1 cellular context compared by ENCODE assay signal in the genomic region with DNA sequence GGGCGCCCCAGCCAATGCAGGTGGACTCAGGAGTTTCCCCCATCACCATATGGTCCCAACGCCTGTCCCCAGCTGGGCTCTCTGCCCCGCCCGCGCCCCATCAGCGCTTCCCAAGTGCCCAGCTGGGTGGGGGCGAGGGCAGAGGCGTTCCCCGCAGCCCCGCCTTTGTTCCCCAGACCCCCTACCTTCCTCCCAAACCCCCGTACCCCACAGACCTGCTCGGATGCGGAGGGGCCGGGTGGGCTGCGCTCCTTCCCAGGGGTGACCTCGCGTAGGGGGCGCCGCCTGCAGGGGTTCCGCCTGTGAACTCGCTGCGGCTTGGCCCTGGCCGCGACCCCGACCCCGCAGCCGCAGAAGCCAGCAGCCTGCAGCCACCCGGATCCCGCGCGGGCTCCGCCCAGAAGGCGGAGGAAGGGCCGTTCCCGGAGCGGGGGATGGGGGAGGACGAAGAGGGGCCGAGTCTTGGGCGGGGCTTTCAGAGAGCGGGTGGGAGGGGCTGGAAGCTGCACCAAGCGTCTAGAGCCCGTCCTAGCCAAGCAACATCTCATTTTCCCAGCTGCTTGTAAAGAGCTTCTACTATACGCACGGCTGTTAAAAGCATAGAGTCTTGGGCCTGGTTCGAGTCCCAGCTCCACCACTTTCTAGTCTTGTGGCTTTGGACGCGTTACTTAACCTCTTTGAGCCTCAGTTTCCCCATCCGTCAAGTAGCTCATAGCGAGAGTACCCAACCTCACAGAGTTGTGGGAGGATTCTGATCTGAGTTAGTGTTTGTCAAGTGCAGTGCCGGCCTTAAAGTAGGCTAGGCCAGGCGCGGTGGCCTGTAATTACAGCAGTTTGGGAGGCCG.
A peak's percentile ranks its signal among the peaks of the same experiment; 100 is the strongest.
TF ChIP-seq lines count a peak whose summit lies in the region.

Gene RAB3D, minus strand, starts transcription at position 404 of the 845 bp plus-strand sequence. CDS start 2,258 bp downstream, outside the sequence.

TF ChIP-seq in HepG2, 621 proteins besides CTCF, POLR2A, EP300 and RAD21 (continued from another document and continues in another):
- TF ChIP-seq, protein P1, sequence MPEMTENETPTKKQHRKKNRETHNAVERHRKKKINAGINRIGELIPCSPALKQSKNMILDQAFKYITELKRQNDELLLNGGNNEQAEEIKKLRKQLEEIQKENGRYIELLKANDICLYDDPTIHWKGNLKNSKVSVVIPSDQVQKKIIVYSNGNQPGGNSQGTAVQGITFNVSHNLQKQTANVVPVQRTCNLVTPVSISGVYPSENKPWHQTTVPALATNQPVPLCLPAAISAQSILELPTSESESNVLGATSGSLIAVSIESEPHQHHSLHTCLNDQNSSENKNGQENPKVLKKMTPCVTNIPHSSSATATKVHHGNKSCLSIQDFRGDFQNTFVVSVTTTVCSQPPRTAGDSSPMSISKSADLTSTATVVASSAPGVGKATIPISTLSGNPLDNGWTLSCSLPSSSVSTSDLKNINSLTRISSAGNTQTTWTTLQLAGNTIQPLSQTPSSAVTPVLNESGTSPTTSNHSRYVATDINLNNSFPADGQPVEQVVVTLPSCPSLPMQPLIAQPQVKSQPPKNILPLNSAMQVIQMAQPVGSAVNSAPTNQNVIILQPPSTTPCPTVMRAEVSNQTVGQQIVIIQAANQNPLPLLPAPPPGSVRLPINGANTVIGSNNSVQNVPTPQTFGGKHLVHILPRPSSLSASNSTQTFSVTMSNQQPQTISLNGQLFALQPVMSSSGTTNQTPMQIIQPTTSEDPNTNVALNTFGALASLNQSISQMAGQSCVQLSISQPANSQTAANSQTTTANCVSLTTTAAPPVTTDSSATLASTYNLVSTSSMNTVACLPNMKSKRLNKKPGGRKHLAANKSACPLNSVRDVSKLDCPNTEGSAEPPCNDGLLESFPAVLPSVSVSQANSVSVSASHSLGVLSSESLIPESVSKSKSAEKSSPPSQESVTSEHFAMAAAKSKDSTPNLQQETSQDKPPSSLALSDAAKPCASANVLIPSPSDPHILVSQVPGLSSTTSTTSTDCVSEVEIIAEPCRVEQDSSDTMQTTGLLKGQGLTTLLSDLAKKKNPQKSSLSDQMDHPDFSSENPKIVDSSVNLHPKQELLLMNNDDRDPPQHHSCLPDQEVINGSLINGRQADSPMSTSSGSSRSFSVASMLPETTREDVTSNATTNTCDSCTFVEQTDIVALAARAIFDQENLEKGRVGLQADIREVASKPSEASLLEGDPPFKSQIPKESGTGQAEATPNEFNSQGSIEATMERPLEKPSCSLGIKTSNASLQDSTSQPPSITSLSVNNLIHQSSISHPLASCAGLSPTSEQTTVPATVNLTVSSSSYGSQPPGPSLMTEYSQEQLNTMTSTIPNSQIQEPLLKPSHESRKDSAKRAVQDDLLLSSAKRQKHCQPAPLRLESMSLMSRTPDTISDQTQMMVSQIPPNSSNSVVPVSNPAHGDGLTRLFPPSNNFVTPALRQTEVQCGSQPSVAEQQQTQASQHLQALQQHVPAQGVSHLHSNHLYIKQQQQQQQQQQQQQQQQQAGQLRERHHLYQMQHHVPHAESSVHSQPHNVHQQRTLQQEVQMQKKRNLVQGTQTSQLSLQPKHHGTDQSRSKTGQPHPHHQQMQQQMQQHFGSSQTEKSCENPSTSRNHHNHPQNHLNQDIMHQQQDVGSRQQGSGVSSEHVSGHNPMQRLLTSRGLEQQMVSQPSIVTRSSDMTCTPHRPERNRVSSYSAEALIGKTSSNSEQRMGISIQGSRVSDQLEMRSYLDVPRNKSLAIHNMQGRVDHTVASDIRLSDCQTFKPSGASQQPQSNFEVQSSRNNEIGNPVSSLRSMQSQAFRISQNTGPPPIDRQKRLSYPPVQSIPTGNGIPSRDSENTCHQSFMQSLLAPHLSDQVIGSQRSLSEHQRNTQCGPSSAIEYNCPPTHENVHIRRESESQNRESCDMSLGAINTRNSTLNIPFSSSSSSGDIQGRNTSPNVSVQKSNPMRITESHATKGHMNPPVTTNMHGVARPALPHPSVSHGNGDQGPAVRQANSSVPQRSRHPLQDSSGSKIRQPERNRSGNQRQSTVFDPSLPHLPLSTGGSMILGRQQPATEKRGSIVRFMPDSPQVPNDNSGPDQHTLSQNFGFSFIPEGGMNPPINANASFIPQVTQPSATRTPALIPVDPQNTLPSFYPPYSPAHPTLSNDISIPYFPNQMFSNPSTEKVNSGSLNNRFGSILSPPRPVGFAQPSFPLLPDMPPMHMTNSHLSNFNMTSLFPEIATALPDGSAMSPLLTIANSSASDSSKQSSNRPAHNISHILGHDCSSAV (CRISPR knock-in tag; IDR thresholded peaks at IDR 0.05; ENCODE audit: borderline replicate concordance): no peak
- TF ChIP-seq SMC3 (IDR thresholded peaks at IDR 0.05; ENCODE audit: low read length) (no peak), SNAI1 (CRISPR knock-in tag; IDR thresholded peaks at IDR 0.05; ENCODE audit: borderline replicate concordance) (no peak), XRCC5 (optimal IDR thresholded peaks at IDR 0.05; ENCODE audit: low read length) (no peak), KAT8 (CRISPR knock-in tag; IDR thresholded peaks at IDR 0.05) (0 out of 2 replicates have a peak, but pooled peaks have one; percentile 12), NCOA1 (CRISPR knock-in tag; IDR thresholded peaks at IDR 0.05) (no peak), ZNF564 (CRISPR knock-in tag; IDR thresholded peaks at IDR 0.05) (no peak), HNRNPK (IDR thresholded peaks at IDR 0.05; ENCODE audit: low read depth, low read length, poor library complexity, severe bottlenecking) (peak; percentile 96), ZNF124 (CRISPR knock-in tag; IDR thresholded peaks at IDR 0.05) (no peak), ZNF441 (CRISPR knock-in tag; IDR thresholded peaks at IDR 0.05; ENCODE audit: borderline replicate concordance) (no peak), ZNF207 (IDR thresholded peaks at IDR 0.05; ENCODE audit: borderline replicate concordance) (no peak), ZNF552 (CRISPR knock-in tag; IDR thresholded peaks at IDR 0.05; ENCODE audit: borderline replicate concordance) (no peak), ZNF615 (CRISPR knock-in tag; IDR thresholded peaks at IDR 0.05; ENCODE audit: borderline replicate concordance) (no peak), ZNF276 (CRISPR knock-in tag; IDR thresholded peaks at IDR 0.05; ENCODE audit: low read depth) (no peak), TP53 (CRISPR knock-in tag; conservative IDR thresholded peaks at IDR 0.05) (no peak), SIX1 (CRISPR knock-in tag; IDR thresholded peaks at IDR 0.05; ENCODE audit: borderline replicate concordance) (no peak), ZNF704 (CRISPR knock-in tag; IDR thresholded peaks at IDR 0.05; ENCODE audit: borderline replicate concordance) (no peak), AGO2 (optimal IDR thresholded peaks at IDR 0.05; ENCODE audit: low read depth, low read length) (peak; percentile 18), SMAD9 (CRISPR knock-in tag; IDR thresholded peaks at IDR 0.05) (no peak), RORA (CRISPR knock-in tag; IDR thresholded peaks at IDR 0.05) (no peak), ZSCAN25 (CRISPR knock-in tag; IDR thresholded peaks at IDR 0.05) (no peak), ZNF772 (CRISPR knock-in tag; IDR thresholded peaks at IDR 0.05) (no peak), ZNF337 (CRISPR knock-in tag; IDR thresholded peaks at IDR 0.05; ENCODE audit: borderline replicate concordance, low read depth) (no peak), TCF7L2 (IDR thresholded peaks at IDR 0.05; ENCODE audit: low read depth, low read length) (no peak), MTF2 (CRISPR knock-in tag; IDR thresholded peaks at IDR 0.05; ENCODE audit: borderline replicate concordance) (no peak), BRCA1 (CRISPR knock-in tag; IDR thresholded peaks at IDR 0.05) (no peak), ZNF550 (CRISPR knock-in tag; IDR thresholded peaks at IDR 0.05; ENCODE audit: borderline replicate concordance) (no peak), HNRNPLL (IDR thresholded peaks at IDR 0.05; ENCODE audit: low read depth, low read length, poor library complexity, severe bottlenecking) (peak; percentile 71), ZC3H13 (CRISPR knock-in tag; IDR thresholded peaks at IDR 0.05) (no peak)
- TF ChIP-seq, protein P2, sequence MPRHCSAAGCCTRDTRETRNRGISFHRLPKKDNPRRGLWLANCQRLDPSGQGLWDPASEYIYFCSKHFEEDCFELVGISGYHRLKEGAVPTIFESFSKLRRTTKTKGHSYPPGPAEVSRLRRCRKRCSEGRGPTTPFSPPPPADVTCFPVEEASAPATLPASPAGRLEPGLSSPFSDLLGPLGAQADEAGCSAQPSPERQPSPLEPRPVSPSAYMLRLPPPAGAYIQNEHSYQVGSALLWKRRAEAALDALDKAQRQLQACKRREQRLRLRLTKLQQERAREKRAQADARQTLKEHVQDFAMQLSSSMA (CRISPR knock-in tag; IDR thresholded peaks at IDR 0.05): no peak
- TF ChIP-seq, protein P3, sequence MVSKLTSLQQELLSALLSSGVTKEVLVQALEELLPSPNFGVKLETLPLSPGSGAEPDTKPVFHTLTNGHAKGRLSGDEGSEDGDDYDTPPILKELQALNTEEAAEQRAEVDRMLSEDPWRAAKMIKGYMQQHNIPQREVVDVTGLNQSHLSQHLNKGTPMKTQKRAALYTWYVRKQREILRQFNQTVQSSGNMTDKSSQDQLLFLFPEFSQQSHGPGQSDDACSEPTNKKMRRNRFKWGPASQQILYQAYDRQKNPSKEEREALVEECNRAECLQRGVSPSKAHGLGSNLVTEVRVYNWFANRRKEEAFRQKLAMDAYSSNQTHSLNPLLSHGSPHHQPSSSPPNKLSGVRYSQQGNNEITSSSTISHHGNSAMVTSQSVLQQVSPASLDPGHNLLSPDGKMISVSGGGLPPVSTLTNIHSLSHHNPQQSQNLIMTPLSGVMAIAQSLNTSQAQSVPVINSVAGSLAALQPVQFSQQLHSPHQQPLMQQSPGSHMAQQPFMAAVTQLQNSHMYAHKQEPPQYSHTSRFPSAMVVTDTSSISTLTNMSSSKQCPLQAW (CRISPR knock-in tag; IDR thresholded peaks at IDR 0.05): 0 out of 2 replicates have a peak, but pooled peaks have one; percentile 24
- TF ChIP-seq, protein P4, sequence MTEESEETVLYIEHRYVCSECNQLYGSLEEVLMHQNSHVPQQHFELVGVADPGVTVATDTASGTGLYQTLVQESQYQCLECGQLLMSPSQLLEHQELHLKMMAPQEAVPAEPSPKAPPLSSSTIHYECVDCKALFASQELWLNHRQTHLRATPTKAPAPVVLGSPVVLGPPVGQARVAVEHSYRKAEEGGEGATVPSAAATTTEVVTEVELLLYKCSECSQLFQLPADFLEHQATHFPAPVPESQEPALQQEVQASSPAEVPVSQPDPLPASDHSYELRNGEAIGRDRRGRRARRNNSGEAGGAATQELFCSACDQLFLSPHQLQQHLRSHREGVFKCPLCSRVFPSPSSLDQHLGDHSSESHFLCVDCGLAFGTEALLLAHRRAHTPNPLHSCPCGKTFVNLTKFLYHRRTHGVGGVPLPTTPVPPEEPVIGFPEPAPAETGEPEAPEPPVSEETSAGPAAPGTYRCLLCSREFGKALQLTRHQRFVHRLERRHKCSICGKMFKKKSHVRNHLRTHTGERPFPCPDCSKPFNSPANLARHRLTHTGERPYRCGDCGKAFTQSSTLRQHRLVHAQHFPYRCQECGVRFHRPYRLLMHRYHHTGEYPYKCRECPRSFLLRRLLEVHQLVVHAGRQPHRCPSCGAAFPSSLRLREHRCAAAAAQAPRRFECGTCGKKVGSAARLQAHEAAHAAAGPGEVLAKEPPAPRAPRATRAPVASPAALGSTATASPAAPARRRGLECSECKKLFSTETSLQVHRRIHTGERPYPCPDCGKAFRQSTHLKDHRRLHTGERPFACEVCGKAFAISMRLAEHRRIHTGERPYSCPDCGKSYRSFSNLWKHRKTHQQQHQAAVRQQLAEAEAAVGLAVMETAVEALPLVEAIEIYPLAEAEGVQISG (CRISPR knock-in tag; IDR thresholded peaks at IDR 0.05): peak; percentile 13; the same call in 1 of the 2 replicates
- TF ChIP-seq, protein P5, sequence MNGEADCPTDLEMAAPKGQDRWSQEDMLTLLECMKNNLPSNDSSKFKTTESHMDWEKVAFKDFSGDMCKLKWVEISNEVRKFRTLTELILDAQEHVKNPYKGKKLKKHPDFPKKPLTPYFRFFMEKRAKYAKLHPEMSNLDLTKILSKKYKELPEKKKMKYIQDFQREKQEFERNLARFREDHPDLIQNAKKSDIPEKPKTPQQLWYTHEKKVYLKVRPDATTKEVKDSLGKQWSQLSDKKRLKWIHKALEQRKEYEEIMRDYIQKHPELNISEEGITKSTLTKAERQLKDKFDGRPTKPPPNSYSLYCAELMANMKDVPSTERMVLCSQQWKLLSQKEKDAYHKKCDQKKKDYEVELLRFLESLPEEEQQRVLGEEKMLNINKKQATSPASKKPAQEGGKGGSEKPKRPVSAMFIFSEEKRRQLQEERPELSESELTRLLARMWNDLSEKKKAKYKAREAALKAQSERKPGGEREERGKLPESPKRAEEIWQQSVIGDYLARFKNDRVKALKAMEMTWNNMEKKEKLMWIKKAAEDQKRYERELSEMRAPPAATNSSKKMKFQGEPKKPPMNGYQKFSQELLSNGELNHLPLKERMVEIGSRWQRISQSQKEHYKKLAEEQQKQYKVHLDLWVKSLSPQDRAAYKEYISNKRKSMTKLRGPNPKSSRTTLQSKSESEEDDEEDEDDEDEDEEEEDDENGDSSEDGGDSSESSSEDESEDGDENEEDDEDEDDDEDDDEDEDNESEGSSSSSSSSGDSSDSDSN (CRISPR knock-in tag; IDR thresholded peaks at IDR 0.05): peak; percentile 31; the same call in 1 of the 2 replicates
